10 cellular contexts compared by ENCODE assay signal in genomic region chr1:179550753-179551682, GRCh38. TPM values are rescaled to one million over a fixed set of nuclear protein-coding genes. Genes with fewer than 3 reads are reported as not detected.
DNase-seq lines count a peak whose midpoint lies in the region; ATAC-seq and TF ChIP-seq lines count a peak whose summit lies in the region.
"Had no signal": no experiment of that assay in that cellular context is flagged by ENCODE, and none has a peak within 500 bp of the region (broad histone marks: within the 10 kb centered on the region; RNA-seq: fewer than 3 reads in every experiment).

No MANE protein-coding gene starts in this region.

- no peaks in the 10 kb centered on the region for H4K20me1 ChIP-seq in SK-N-SH (ENCODE audit: insufficient read depth)

- TF ChIP-seq RAD21 in SK-N-SH (IDR thresholded peaks at IDR 0.05; ENCODE audit: low read length), result no peak

- H3K9me3 ChIP-seq in SK-N-SH (no peaks in the 10 kb centered on the region), left lung (no peaks in the 10 kb centered on the region)
- H3K9me3 ChIP-seq: uterus had no signal

- H3K4me3 ChIP-seq in GM06990 (replicated peaks; ENCODE audit: low read depth, low read length) (no peak overlapping the region), SK-N-SH (ENCODE audit: low read depth in 2 of 2, low read length in 1 of 2) (no peak overlapping the region), left lung (no peak overlapping the region)
- H3K4me3 ChIP-seq: uterus had no signal

- H3K27me3 ChIP-seq in GM06990 (replicated peaks; ENCODE audit: control insufficient read depth, insufficient read depth, low read length), result no peaks in the 10 kb centered on the region
- no peaks in the 10 kb centered on the region for H3K27me3 ChIP-seq in SK-N-SH (ENCODE audit: insufficient read depth)
- no peaks in the 10 kb centered on the region for H3K27me3 ChIP-seq in left lung
- H3K27me3 ChIP-seq: uterus had no signal

- CTCF ChIA-PET in SK-N-SH (lab: Yijun Ruan, JAX), result no interaction called here

- H3K4me1 ChIP-seq in SK-N-SH (ENCODE audit: control insufficient read depth in 1 of 2, insufficient read depth in 2 of 2, low read depth in 1 of 2, low read length in 1 of 2) (no peaks in the 10 kb centered on the region), left lung (no peaks in the 10 kb centered on the region)
- H3K4me1 ChIP-seq: uterus had no signal

- DNase-seq in GM06990 (ENCODE audit: extremely low read depth, insufficient read length) (peak; percentile 18), SK-N-SH (no peak), left lung (no peak), NCI-H748 (lab: John Stamatoyannopoulos, UW; ENCODE audit: unreplicated experiment) (no peak), midbrain (lab: John Stamatoyannopoulos, UW) (no peak), NCI-H1105 treated with DMSO at 0.1 percent for 48 hours (lab: John Stamatoyannopoulos, UW) (no peak), NCI-H510A treated with DMSO at 0.1 percent for 48 hours (lab: John Stamatoyannopoulos, UW) (no peak)
- DNase-seq: uterus had no signal

- TF ChIP-seq EP300 in SK-N-SH (IDR thresholded peaks at IDR 0.05; ENCODE audit: borderline replicate concordance in 1 of 2, low read depth in 1 of 2, low read length in 1 of 2), result no peak

- H3K9me2 ChIP-seq in SK-N-SH, result no peaks in the 10 kb centered on the region

- H3K36me3 ChIP-seq in GM06990 (ENCODE audit: control insufficient read depth, insufficient read depth, low read length) (no peaks in the 10 kb centered on the region), SK-N-SH (replicated peaks in 1 of 2; ENCODE audit: control insufficient read depth in 1 of 2, insufficient read depth in 2 of 2, low read length in 1 of 2) (no peaks in the 10 kb centered on the region), left lung (no peaks in the 10 kb centered on the region)
- H3K36me3 ChIP-seq: uterus had no signal

- no peaks in the 10 kb centered on the region for H3K79me2 ChIP-seq in SK-N-SH (ENCODE audit: insufficient read depth)

- H3F3A ChIP-seq in SK-N-SH (replicated peaks; ENCODE audit: insufficient read depth), result no peaks in the 10 kb centered on the region

- intact Hi-C loops in left lung (cut with DNase I), result no loop called here

- no peak for TF ChIP-seq CTCF in GM06990 (IDR thresholded peaks at IDR 0.05; ENCODE audit: insufficient read depth, low read length, poor library complexity, severe bottlenecking)
- TF ChIP-seq CTCF in SK-N-SH (IDR thresholded peaks at IDR 0.05), result no peak
- no peak for TF ChIP-seq CTCF in left lung (IDR thresholded peaks at IDR 0.05)

- 0 out of 2 replicates have a peak overlapping the region, but pooled peaks have one; percentile 2 for H3K4me2 ChIP-seq in SK-N-SH

- peak; percentile 85 for ATAC-seq in HG03342 (IDR thresholded peaks at IDR 0.05; ENCODE audit: unreplicated experiment)
- peak; percentile 44 for ATAC-seq in left lung

- POLR2A ChIA-PET in SK-N-SH (lab: Yijun Ruan, JAX), result interaction anchor here (1.0 kb wide), 1 partner anchor 10 kb away, joined by 4 read pairs; no protein-coding TSS in a partner anchor

- no peak overlapping the region for H2AFZ ChIP-seq in SK-N-SH (ENCODE audit: low read depth)

- H3K27ac ChIP-seq in SK-N-SH (ENCODE audit: low read depth in 2 of 2, low read length in 1 of 2) (no peak overlapping the region), left lung (no peak overlapping the region)
- H3K27ac ChIP-seq: uterus had no signal

- WGBS in SK-N-SH (ENCODE audit: low lambda C conversion rate), result 41% methylated on average over 9 of the region's 9 CpGs

- H3K9ac ChIP-seq in SK-N-SH, result no peak overlapping the region

TF ChIP-seq in SK-N-SH, 30 proteins besides CTCF, POLR2A, EP300 and RAD21:
- TF ChIP-seq RFX5 (IDR thresholded peaks at IDR 0.05; ENCODE audit: low read length) (no peak), SIN3A (IDR thresholded peaks at IDR 0.05; ENCODE audit: borderline replicate concordance, low read depth, low read length) (no peak), USF2 (IDR thresholded peaks at IDR 0.05; ENCODE audit: borderline replicate concordance, low read depth, low read length) (no peak), MEF2A (IDR thresholded peaks at IDR 0.05; ENCODE audit: borderline replicate concordance, low read depth) (no peak), ZBTB33 (IDR thresholded peaks at IDR 0.05; ENCODE audit: borderline replicate concordance, low read depth) (no peak), PBX3 (IDR thresholded peaks at IDR 0.05) (no peak), CHD2 (IDR thresholded peaks at IDR 0.05; ENCODE audit: low read length, partially characterized antibody) (no peak), MXI1 (IDR thresholded peaks at IDR 0.05; ENCODE audit: low read depth, low read length) (no peak), JUND (IDR thresholded peaks at IDR 0.05) (no peak), GABPA (IDR thresholded peaks at IDR 0.05; ENCODE audit: low read depth) (no peak), MAX (IDR thresholded peaks at IDR 0.05; ENCODE audit: low read depth) (no peak), YY1 (IDR thresholded peaks at IDR 0.05; ENCODE audit: low read depth) (no peak), TEAD4 (IDR thresholded peaks at IDR 0.05; ENCODE audit: borderline replicate concordance, insufficient read depth) (no peak), TAF1 (IDR thresholded peaks at IDR 0.05; ENCODE audit: borderline replicate concordance, low read depth, low read length) (no peak), IRF3 (IDR thresholded peaks at IDR 0.05; ENCODE audit: low read depth, low read length) (no peak), EZH2phosphoT487 (IDR thresholded peaks at IDR 0.05; ENCODE audit: borderline replicate concordance, low read depth) (no peak), POLR2AphosphoS5 (IDR thresholded peaks at IDR 0.05; ENCODE audit: low read depth, low read length) (no peak)
TF ChIP-seq in SK-N-SH: peak in this region for 0.

RNA-seq across cellular contexts. Expression of gene NPHS2, which starts 24.7 kb away (rescaled TPM):
- not detected in 2 replicates for polyA plus RNA-seq in SK-N-SH (2012; rRNA removed)
- not detected in 2 replicates for polyA plus RNA-seq in SK-N-SH (2012; cell fraction: cytosol; rRNA removed)
- polyA plus RNA-seq in SK-N-SH (2012; cell fraction: nucleus; rRNA removed), result not detected in 2 replicates
- total RNA-seq in left lung, result not detected
- total RNA-seq: activated naive CD4-positive, alpha-beta T cell treated with anti-CD3 and anti-CD28 coated beads, Interleukin-2, amount 50 U/mL, for 72 hours; uterus had no signal

RNA-seq across cellular contexts. Expression of gene TDRD5, which starts 40.6 kb away (rescaled TPM):
- polyA plus RNA-seq in SK-N-SH (2012; rRNA removed), result not detected in 2 replicates
- polyA plus RNA-seq in SK-N-SH (2012; cell fraction: cytosol; rRNA removed), result not detected in 2 replicates
- polyA plus RNA-seq in SK-N-SH (2012; cell fraction: nucleus; rRNA removed), result not detected in 2 replicates
- total RNA-seq in left lung, result under 1 TPM; 0.16 to 0.50 TPM
- total RNA-seq: activated naive CD4-positive, alpha-beta T cell treated with anti-CD3 and anti-CD28 coated beads, Interleukin-2, amount 50 U/mL, for 72 hours had no signal
